Comparison of ENCODE assay signal across 1 cellular context in the genomic region with DNA sequence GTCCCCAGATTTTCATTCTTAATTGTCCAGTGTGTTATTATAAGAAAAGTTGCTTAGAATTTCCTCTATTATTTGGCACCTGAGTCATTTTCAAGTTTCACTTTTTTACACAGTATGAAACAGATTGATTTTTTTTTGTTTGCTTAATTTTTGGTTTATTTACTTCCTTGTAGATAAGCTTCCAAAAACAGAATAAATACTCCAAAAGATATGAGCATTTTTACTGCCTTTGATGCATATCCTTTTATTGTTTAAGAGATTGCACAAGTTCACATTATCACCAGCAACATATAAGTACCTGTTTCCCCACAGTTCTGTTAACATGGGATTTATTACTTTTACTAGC.
TF ChIP-seq lines count a peak whose summit lies in the region.

No MANE protein-coding gene starts in this region.

TF ChIP-seq in HepG2, 621 proteins besides CTCF, POLR2A, EP300 and RAD21 (continues in another document):
- TF ChIP-seq NRL (CRISPR knock-in tag; IDR thresholded peaks at IDR 0.05; ENCODE audit: borderline replicate concordance) (no peak), BCL6 (CRISPR knock-in tag; IDR thresholded peaks at IDR 0.05) (peak; percentile 54), GATAD2A (CRISPR knock-in tag; IDR thresholded peaks at IDR 0.05) (peak; percentile 72; the same call in 1 of the 2 replicates), ZFP36L2 (CRISPR knock-in tag; IDR thresholded peaks at IDR 0.05) (no peak), PPARG (CRISPR knock-in tag; conservative IDR thresholded peaks at IDR 0.05) (peak; percentile 69), DNMT1 (CRISPR knock-in tag; IDR thresholded peaks at IDR 0.05) (no peak), ZBTB3 (CRISPR knock-in tag; IDR thresholded peaks at IDR 0.05; ENCODE audit: borderline replicate concordance, low read depth) (no peak), HDAC1 (CRISPR knock-in tag; IDR thresholded peaks at IDR 0.05) (0 out of 2 replicates have a peak, but pooled peaks have one; percentile 11), AFF4 (CRISPR knock-in tag; IDR thresholded peaks at IDR 0.05) (no peak), FLYWCH1 (CRISPR knock-in tag; IDR thresholded peaks at IDR 0.05) (no peak), FOXA1 (IDR thresholded peaks at IDR 0.05) (peak; percentile 51), FOXA1 (CRISPR knock-in tag; IDR thresholded peaks at IDR 0.05) (no peak; the same call in 1 of the 2 replicates), SOX5 (CRISPR knock-in tag; IDR thresholded peaks at IDR 0.05; ENCODE audit: borderline replicate concordance) (peak; percentile 91), LCORL (IDR thresholded peaks at IDR 0.05) (peak; percentile 95), LCORL (CRISPR knock-in tag; IDR thresholded peaks at IDR 0.05) (no peak), ZNF644 (CRISPR knock-in tag; IDR thresholded peaks at IDR 0.05; ENCODE audit: low read depth) (no peak), SP5 (CRISPR knock-in tag; IDR thresholded peaks at IDR 0.05; ENCODE audit: borderline replicate concordance, low read depth) (peak; percentile 52; the same call in 1 of the 2 replicates), RBM39 (IDR thresholded peaks at IDR 0.05; ENCODE audit: low read depth, low read length, poor library complexity, severe bottlenecking) (no peak), SOX6 (IDR thresholded peaks at IDR 0.05) (no peak), SOX6 (CRISPR knock-in tag; IDR thresholded peaks at IDR 0.05) (peak; percentile 73; the same call in 1 of the 2 replicates), MNT (IDR thresholded peaks at IDR 0.05) (no peak), SMAD9 (CRISPR knock-in tag; IDR thresholded peaks at IDR 0.05) (no peak), PITX1 (CRISPR knock-in tag; IDR thresholded peaks at IDR 0.05) (no peak), ARID3A (IDR thresholded peaks at IDR 0.05; ENCODE audit: low read depth, low read length) (peak; percentile 89)
- TF ChIP-seq, protein P1, sequence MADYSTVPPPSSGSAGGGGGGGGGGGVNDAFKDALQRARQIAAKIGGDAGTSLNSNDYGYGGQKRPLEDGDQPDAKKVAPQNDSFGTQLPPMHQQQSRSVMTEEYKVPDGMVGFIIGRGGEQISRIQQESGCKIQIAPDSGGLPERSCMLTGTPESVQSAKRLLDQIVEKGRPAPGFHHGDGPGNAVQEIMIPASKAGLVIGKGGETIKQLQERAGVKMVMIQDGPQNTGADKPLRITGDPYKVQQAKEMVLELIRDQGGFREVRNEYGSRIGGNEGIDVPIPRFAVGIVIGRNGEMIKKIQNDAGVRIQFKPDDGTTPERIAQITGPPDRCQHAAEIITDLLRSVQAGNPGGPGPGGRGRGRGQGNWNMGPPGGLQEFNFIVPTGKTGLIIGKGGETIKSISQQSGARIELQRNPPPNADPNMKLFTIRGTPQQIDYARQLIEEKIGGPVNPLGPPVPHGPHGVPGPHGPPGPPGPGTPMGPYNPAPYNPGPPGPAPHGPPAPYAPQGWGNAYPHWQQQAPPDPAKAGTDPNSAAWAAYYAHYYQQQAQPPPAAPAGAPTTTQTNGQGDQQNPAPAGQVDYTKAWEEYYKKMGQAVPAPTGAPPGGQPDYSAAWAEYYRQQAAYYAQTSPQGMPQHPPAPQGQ (CRISPR knock-in tag; IDR thresholded peaks at IDR 0.05; ENCODE audit: borderline replicate concordance) = no peak
- TF ChIP-seq, protein P2, sequence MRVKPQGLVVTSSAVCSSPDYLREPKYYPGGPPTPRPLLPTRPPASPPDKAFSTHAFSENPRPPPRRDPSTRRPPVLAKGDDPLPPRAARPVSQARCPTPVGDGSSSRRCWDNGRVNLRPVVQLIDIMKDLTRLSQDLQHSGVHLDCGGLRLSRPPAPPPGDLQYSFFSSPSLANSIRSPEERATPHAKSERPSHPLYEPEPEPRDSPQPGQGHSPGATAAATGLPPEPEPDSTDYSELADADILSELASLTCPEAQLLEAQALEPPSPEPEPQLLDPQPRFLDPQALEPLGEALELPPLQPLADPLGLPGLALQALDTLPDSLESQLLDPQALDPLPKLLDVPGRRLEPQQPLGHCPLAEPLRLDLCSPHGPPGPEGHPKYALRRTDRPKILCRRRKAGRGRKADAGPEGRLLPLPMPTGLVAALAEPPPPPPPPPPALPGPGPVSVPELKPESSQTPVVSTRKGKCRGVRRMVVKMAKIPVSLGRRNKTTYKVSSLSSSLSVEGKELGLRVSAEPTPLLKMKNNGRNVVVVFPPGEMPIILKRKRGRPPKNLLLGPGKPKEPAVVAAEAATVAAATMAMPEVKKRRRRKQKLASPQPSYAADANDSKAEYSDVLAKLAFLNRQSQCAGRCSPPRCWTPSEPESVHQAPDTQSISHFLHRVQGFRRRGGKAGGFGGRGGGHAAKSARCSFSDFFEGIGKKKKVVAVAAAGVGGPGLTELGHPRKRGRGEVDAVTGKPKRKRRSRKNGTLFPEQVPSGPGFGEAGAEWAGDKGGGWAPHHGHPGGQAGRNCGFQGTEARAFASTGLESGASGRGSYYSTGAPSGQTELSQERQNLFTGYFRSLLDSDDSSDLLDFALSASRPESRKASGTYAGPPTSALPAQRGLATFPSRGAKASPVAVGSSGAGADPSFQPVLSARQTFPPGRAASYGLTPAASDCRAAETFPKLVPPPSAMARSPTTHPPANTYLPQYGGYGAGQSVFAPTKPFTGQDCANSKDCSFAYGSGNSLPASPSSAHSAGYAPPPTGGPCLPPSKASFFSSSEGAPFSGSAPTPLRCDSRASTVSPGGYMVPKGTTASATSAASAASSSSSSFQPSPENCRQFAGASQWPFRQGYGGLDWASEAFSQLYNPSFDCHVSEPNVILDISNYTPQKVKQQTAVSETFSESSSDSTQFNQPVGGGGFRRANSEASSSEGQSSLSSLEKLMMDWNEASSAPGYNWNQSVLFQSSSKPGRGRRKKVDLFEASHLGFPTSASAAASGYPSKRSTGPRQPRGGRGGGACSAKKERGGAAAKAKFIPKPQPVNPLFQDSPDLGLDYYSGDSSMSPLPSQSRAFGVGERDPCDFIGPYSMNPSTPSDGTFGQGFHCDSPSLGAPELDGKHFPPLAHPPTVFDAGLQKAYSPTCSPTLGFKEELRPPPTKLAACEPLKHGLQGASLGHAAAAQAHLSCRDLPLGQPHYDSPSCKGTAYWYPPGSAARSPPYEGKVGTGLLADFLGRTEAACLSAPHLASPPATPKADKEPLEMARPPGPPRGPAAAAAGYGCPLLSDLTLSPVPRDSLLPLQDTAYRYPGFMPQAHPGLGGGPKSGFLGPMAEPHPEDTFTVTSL (CRISPR knock-in tag; IDR thresholded peaks at IDR 0.05; ENCODE audit: borderline replicate concordance) = peak; percentile 45; the same call in 1 of the 2 replicates
- TF ChIP-seq, protein P3, sequence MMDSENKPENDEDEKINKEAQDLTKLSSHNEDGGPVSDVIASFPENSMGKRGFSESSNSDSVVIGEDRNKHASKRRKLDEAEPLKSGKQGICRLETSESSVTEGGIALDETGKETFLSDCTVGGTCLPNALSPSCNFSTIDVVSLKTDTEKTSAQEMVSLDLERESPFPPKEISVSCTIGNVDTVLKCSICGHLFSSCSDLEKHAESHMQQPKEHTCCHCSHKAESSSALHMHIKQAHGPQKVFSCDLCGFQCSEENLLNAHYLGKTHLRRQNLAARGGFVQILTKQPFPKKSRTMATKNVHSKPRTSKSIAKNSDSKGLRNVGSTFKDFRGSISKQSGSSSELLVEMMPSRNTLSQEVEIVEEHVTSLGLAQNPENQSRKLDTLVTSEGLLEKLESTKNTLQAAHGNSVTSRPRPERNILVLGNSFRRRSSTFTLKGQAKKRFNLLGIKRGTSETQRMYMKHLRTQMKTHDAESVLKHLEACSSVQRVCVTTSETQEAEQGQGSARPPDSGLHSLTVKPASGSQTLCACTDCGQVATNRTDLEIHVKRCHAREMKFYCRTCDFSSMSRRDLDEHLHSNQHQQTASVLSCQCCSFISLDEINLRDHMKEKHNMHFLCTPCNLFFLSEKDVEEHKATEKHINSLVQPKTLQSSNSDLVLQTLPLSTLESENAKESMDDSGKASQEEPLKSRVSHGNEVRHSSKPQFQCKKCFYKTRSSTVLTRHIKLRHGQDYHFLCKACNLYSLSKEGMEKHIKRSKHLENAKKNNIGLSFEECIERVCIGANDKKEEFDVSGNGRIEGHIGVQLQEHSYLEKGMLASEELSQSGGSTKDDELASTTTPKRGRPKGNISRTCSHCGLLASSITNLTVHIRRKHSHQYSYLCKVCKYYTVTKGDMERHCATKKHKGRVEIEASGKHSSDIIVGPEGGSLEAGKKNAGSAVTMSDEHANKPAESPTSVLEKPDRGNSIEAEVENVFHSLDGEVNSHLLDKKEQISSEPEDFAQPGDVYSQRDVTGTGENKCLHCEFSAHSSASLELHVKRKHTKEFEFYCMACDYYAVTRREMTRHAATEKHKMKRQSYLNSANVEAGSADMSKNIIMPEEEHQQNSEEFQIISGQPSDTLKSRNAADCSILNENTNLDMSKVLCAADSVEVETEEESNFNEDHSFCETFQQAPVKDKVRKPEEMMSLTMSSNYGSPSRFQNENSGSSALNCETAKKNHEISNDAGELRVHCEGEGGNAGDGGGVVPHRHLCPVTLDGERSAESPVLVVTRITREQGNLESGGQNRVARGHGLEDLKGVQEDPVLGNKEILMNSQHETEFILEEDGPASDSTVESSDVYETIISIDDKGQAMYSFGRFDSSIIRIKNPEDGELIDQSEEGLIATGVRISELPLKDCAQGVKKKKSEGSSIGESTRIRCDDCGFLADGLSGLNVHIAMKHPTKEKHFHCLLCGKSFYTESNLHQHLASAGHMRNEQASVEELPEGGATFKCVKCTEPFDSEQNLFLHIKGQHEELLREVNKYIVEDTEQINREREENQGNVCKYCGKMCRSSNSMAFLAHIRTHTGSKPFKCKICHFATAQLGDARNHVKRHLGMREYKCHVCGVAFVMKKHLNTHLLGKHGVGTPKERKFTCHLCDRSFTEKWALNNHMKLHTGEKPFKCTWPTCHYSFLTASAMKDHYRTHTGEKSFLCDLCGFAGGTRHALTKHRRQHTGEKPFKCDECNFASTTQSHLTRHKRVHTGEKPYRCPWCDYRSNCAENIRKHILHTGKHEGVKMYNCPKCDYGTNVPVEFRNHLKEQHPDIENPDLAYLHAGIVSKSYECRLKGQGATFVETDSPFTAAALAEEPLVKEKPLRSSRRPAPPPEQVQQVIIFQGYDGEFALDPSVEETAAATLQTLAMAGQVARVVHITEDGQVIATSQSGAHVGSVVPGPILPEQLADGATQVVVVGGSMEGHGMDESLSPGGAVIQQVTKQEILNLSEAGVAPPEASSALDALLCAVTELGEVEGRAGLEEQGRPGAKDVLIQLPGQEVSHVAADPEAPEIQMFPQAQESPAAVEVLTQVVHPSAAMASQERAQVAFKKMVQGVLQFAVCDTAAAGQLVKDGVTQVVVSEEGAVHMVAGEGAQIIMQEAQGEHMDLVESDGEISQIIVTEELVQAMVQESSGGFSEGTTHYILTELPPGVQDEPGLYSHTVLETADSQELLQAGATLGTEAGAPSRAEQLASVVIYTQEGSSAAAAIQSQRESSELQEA (CRISPR knock-in tag; IDR thresholded peaks at IDR 0.05; ENCODE audit: not compliant biosample characterization) = no peak
